ENCODE assay signal across 21 cellular contexts in the genomic region with DNA sequence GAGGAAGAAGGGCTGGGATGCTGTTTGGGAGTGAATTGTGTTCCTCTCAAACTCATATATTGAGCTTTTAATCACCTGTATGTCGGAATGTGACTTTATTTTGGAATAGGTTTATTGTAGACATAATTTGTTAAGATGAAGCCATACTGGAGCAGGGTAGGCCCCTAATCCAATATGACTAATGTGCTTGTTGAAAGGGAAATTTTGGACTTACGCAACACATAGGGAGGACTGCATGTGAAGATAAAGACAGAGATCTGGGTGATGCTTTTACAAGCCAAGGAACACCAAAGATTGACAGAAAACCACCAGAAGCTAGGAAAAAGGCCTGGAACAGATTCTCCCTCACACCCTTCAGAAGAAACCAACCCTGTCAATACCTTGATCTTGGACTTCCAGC. TPM values are rescaled to one million over a fixed set of nuclear protein-coding genes. Genes with fewer than 3 reads are reported as not detected.
"Had no signal": no experiment of that assay in that cellular context is flagged by ENCODE, and none has a peak within 500 bp of the region (broad histone marks: within the 10 kb centered on the region; RNA-seq: fewer than 3 reads in every experiment).

No MANE protein-coding gene starts in this region.

- H3K27ac ChIP-seq: cardiac muscle cell, heart right ventricle, pancreas, sigmoid colon, spleen, thyroid gland, VCaP had no signal

- H3K36me3 ChIP-seq: cardiac muscle cell, heart right ventricle, pancreas, sigmoid colon, spleen, thyroid gland had no signal

- H3K4me3 ChIP-seq: cardiac muscle cell, heart right ventricle, pancreas, sigmoid colon, spleen, thyroid gland had no signal

- H3K27me3 ChIP-seq: cardiac muscle cell, pancreas, sigmoid colon, spleen, thyroid gland had no signal

- DNase-seq: activated CD4-positive, alpha-beta T cell treated with anti-CD3 and anti-CD28 coated beads for 1 hour; activated CD8-positive, alpha-beta memory T cell treated with anti-CD3 and anti-CD28 coated beads for 24 hours; activated gamma-delta T cell; dermis blood vessel endothelial cell; effector memory CD4-positive, alpha-beta T cell; heart right ventricle; kidney glomerular epithelial cell; left ventricle myocardium superior; mesenchymal stem cell; naive thymus-derived CD8-positive, alpha-beta T cell; pancreas; sigmoid colon; spleen; stimulated activated naive CD4-positive, alpha-beta T cell treated with Interleukin-2 at 50 U/mL for 16 hours; thyroid gland had no signal

- H3K9me3 ChIP-seq: heart right ventricle, pancreas, sigmoid colon, spleen, thyroid gland had no signal

- ATAC-seq: activated naive CD4-positive, alpha-beta T cell treated with anti-CD3 and anti-CD28 coated beads, Interleukin-2, amount 50 U/mL, for 72 hours; heart right ventricle; left ventricle myocardium superior; naive thymus-derived CD8-positive, alpha-beta T cell; pancreas had no signal

- H3K4me1 ChIP-seq: heart right ventricle, pancreas, sigmoid colon, spleen, thyroid gland had no signal

RNA-seq across cellular contexts. Expression of gene OVCH2, which starts 43.2 kb away (rescaled TPM):
- total RNA-seq: activated naive CD4-positive, alpha-beta T cell treated with anti-CD3 and anti-CD28 coated beads, Interleukin-2, amount 50 U/mL, for 72 hours; cardiac muscle cell; dermis blood vessel endothelial cell; endothelial cell of umbilical vein; heart right ventricle; left ventricle myocardium superior; naive thymus-derived CD8-positive, alpha-beta T cell; sigmoid colon; spleen; subcutaneous adipose tissue; thyroid gland had no signal

RNA-seq across cellular contexts. Expression of gene OR5P2, which starts 47.3 kb away (rescaled TPM):
- total RNA-seq: activated naive CD4-positive, alpha-beta T cell treated with anti-CD3 and anti-CD28 coated beads, Interleukin-2, amount 50 U/mL, for 72 hours; cardiac muscle cell; chondrocyte; dermis blood vessel endothelial cell; endothelial cell of umbilical vein; heart right ventricle; left ventricle myocardium superior; naive thymus-derived CD8-positive, alpha-beta T cell; pancreas; sigmoid colon; spleen; subcutaneous adipose tissue; thyroid gland had no signal
